Comparison of ENCODE assay signal across 1 cellular context in the genomic region with DNA sequence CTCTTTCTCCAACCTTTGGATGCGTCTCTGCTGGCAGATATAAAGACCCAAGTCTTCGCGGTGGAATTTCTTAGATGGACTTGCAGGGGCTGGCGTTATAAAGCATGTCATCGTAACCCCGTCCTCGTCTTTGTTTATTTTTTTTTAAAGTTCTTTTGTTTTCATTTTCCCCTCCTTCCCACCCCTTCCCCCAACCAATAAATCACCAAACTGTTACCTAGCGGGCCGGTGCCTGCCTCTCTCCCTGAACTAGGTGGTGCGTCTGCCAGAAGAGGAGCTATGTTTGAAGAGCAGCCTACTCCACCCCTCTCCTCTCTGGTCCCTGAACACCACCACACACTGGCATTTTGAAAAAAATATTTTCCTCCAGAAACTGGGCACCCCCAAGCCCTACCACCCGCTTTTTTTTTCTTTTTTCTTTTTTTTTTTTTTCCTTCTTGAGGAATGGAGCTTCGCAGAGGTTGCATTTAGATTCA.
TF ChIP-seq lines count a peak whose summit lies in the region.

A gene (plus strand): TSS at position 434 of the 476 bp plus-strand sequence. CDS start 228 bp downstream, outside the sequence.

TF ChIP-seq in A549, 52 proteins besides CTCF, POLR2A, EP300 and RAD21 (continued from another document):
- TF ChIP-seq, protein P1, sequence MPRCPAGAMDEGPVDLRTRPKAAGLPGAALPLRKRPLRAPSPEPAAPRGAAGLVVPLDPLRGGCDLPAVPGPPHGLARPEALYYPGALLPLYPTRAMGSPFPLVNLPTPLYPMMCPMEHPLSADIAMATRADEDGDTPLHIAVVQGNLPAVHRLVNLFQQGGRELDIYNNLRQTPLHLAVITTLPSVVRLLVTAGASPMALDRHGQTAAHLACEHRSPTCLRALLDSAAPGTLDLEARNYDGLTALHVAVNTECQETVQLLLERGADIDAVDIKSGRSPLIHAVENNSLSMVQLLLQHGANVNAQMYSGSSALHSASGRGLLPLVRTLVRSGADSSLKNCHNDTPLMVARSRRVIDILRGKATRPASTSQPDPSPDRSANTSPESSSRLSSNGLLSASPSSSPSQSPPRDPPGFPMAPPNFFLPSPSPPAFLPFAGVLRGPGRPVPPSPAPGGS (IDR thresholded peaks at IDR 0.05), result no peak
- TF ChIP-seq FOSB (CRISPR knock-in tag; IDR thresholded peaks at IDR 0.05) (no peak), BHLHE40 (IDR thresholded peaks at IDR 0.05; ENCODE audit: low read depth, low read length) (no peak), CBX2 (IDR thresholded peaks at IDR 0.05; ENCODE audit: borderline replicate concordance, low read depth) (no peak), MYC (IDR thresholded peaks at IDR 0.05; ENCODE audit: borderline replicate concordance, low read length) (no peak), HOXB13 (CRISPR knock-in tag; IDR thresholded peaks at IDR 0.05; ENCODE audit: low read depth) (no peak), HOXA7 (CRISPR knock-in tag; IDR thresholded peaks at IDR 0.05) (no peak), NR3C1 (IDR thresholded peaks at IDR 0.05) (no peak), KDM5A (IDR thresholded peaks at IDR 0.05) (no peak)
- TF ChIP-seq, protein P2, sequence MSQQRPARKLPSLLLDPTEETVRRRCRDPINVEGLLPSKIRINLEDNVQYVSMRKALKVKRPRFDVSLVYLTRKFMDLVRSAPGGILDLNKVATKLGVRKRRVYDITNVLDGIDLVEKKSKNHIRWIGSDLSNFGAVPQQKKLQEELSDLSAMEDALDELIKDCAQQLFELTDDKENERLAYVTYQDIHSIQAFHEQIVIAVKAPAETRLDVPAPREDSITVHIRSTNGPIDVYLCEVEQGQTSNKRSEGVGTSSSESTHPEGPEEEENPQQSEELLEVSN (IDR thresholded peaks at IDR 0.05; ENCODE audit: borderline replicate concordance, low read depth), result no peak
- TF ChIP-seq, protein P3, sequence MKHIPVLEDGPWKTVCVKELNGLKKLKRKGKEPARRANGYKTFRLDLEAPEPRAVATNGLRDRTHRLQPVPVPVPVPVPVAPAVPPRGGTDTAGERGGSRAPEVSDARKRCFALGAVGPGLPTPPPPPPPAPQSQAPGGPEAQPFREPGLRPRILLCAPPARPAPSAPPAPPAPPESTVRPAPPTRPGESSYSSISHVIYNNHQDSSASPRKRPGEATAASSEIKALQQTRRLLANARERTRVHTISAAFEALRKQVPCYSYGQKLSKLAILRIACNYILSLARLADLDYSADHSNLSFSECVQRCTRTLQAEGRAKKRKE (CRISPR knock-in tag; IDR thresholded peaks at IDR 0.05; ENCODE audit: low read depth), result no peak
- TF ChIP-seq, protein P4, sequence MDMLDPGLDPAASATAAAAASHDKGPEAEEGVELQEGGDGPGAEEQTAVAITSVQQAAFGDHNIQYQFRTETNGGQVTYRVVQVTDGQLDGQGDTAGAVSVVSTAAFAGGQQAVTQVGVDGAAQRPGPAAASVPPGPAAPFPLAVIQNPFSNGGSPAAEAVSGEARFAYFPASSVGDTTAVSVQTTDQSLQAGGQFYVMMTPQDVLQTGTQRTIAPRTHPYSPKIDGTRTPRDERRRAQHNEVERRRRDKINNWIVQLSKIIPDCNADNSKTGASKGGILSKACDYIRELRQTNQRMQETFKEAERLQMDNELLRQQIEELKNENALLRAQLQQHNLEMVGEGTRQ (IDR thresholded peaks at IDR 0.05), result no peak
